ENCODE assay signal across 8 cellular contexts in the genomic region with DNA sequence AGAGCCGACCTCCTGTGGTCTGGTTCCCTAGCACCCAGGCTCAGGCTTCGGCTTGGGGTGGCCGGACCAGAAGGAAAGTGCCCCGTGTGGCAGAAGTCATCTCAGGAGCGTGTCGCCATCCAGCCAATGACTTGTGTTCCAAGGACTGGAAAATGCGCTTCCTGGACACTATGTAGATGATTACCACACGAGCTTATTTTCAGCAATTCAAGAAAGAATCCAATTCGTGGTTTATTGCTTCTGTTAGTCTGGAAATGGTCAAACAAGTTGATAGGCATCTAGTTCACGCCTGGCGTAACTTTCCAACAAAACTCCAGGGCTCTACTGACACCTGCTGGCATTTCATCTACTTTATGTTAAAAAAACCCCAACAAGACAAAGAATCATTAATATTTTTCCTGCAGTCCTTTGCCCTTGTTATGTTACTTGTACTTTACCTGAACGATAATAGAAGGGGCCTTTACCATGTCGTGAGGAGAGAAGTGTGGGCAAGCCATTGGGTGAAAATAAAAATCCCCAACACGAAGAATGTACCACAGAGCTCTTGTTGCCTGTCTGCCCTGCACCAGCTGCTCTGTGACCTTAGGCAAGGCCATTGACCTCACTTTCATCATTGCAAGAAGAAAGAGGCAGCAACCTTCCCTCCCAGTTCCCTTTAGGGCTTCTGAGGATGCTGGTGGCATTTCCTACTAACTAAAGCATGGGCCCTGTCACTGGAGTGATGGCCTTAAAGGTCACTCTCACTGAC.
DNase-seq lines count a peak whose midpoint lies in the region; ATAC-seq, FAIRE-seq and TF ChIP-seq lines count a peak whose summit lies in the region.

No MANE protein-coding gene starts in this region.

- no peak for TF ChIP-seq POLR2A in K562 (conservative IDR thresholded peaks at IDR 0.05)

- H3K27ac Mint-ChIP-seq in activated CD4-positive, alpha-beta memory T cell treated with anti-CD3 and anti-CD28 coated beads, Interleukin-2, amount 10 ng/mL, durations not matched to agents 7 days and 5 days: no peak overlapping the region

- H3K4me2 ChIP-seq in K562 (ENCODE audit: insufficient read depth, low read length): no peak overlapping the region

- H3K9me3 ChIP-seq in K562 (replicated peaks; ENCODE audit: control insufficient read depth, insufficient read depth, low read depth, low read length) (no peaks in the 10 kb centered on the region), thoracic aorta (no peaks in the 10 kb centered on the region)

- DNase-seq in DMS 273 (lab: John Stamatoyannopoulos, UW; ENCODE audit: unreplicated experiment): peak; percentile 68
- DNase-seq in DMS 273 treated with DMSO at 0.1 percent for 48 hours (lab: John Stamatoyannopoulos, UW): no peak
- peak; percentile 2 for DNase-seq in NCI-H2107 (lab: John Stamatoyannopoulos, UW)
- peak in 2 of 4 experiments; percentile 13 to 41 for DNase-seq in K562 (ENCODE audit: extremely low read depth in 1 of 4, low spot score in 3 of 4)
- DNase-seq in thoracic aorta (ENCODE audit: low spot score): no peak
- no peak for DNase-seq in OCI-M2 (lab: John Stamatoyannopoulos, UW; ENCODE audit: unreplicated experiment)
- DNase-seq in activated CD4-positive, alpha-beta memory T cell treated with anti-CD3 and anti-CD28 coated beads, Interleukin-2, amount 10 ng/mL, durations not matched to agents 7 days and 5 days: no peak

- H3K27ac ChIP-seq in K562 (ENCODE audit: extremely low read depth, low read depth, low read length) (no peak overlapping the region), thoracic aorta (no peak overlapping the region)

- no peaks in the 10 kb centered on the region for H3K27me3 ChIP-seq in K562 (ENCODE audit: control insufficient read depth in 2 of 2, insufficient read depth in 2 of 2, low read length in 2 of 2)
- H3K27me3 ChIP-seq in thoracic aorta (replicated peaks; ENCODE audit: insufficient read depth): no peaks in the 10 kb centered on the region

- WGBS in K562 (ENCODE audit: insufficient coverage, low coverage, missing lambda C conversion rate): 18% methylated on average over 13 of the region's 14 CpGs

- in situ Hi-C loops in K562 (cut with MboI): loop anchor here (10.0 kb wide), 1 partner anchor 595 kb away; no protein-coding TSS in a partner anchor

- intact Hi-C loops in K562 (cut with micrococcal nuclease): loop anchor here (1.0 to 10.0 kb wide), 3 partner anchors 505 to 605 kb away; no protein-coding TSS in a partner anchor

- no TSS peak for BruUV-seq in K562 (replicated peaks; lab: Mats Ljungman, UMichigan)

- H3K9me3 Mint-ChIP-seq in activated CD4-positive, alpha-beta memory T cell treated with anti-CD3 and anti-CD28 coated beads, Interleukin-2, amount 10 ng/mL, durations not matched to agents 7 days and 5 days: no peaks in the 10 kb centered on the region

- no peaks in the 10 kb centered on the region for H3K36me3 Mint-ChIP-seq in activated CD4-positive, alpha-beta memory T cell treated with anti-CD3 and anti-CD28 coated beads, Interleukin-2, amount 10 ng/mL, durations not matched to agents 7 days and 5 days (ENCODE audit: low read depth)

- H3K79me2 ChIP-seq in K562 (ENCODE audit: control insufficient read depth, insufficient read depth, low read length): no peaks in the 10 kb centered on the region

- TF ChIP-seq EP300 in K562 (IDR thresholded peaks at IDR 0.05; ENCODE audit: low read length): no peak

- no peak overlapping the region for H3K9ac ChIP-seq in K562 (ENCODE audit: insufficient read depth in 1 of 2, low read depth in 2 of 2, low read length in 2 of 2)

- no peak for ATAC-seq in K562
- no peak for ATAC-seq in thoracic aorta (ENCODE audit: insufficient number of reproducible peaks, low FRiP score, low read depth)

- H3K27me3 Mint-ChIP-seq in activated CD4-positive, alpha-beta memory T cell treated with anti-CD3 and anti-CD28 coated beads, Interleukin-2, amount 10 ng/mL, durations not matched to agents 7 days and 5 days: no peaks in the 10 kb centered on the region

- FAIRE-seq in K562 (lab: Jason Lieb, UNC) (no peak), islet of Langerhans (lab: Jason Lieb, UNC) (peak; percentile 95)

- H3K4me1 Mint-ChIP-seq in activated CD4-positive, alpha-beta memory T cell treated with anti-CD3 and anti-CD28 coated beads, Interleukin-2, amount 10 ng/mL, durations not matched to agents 7 days and 5 days: no peaks in the 10 kb centered on the region

- H4K20me1 ChIP-seq in K562 (replicated peaks; ENCODE audit: control insufficient read depth, insufficient read depth, low read length): no peaks in the 10 kb centered on the region

- H3K9me1 ChIP-seq in K562 (ENCODE audit: control insufficient read depth, insufficient read depth, low read length): no peaks in the 10 kb centered on the region

- H2AFZ ChIP-seq in K562 (ENCODE audit: low read depth, low read length): no peak overlapping the region

- H3K4me3 ChIP-seq in K562 (no peak overlapping the region), thoracic aorta (no peak overlapping the region)

- CTCF ChIA-PET in K562 (lab: Yijun Ruan, JAX; ENCODE audit: low intra/inter-chr PET ratio): interaction anchor here (0.6 to 1.4 kb wide), 4 partner anchors 526 to 608 kb away, joined by 3 to 5 read pairs (median 4); no protein-coding TSS in a partner anchor
- CTCF ChIA-PET in activated CD4-positive, alpha-beta memory T cell treated with anti-CD3 and anti-CD28 coated beads, Interleukin-2, amount 10 ng/mL, durations not matched to agents 7 days and 5 days (lab: Charles Lee): no interaction called here

- H3K36me3 ChIP-seq in K562 (ENCODE audit: control insufficient read depth, insufficient read depth, low read length) (no peaks in the 10 kb centered on the region), thoracic aorta (no peaks in the 10 kb centered on the region)

- H3K4me1 ChIP-seq in K562 (replicated peaks in 1 of 2; ENCODE audit: control insufficient read depth in 2 of 2, insufficient read depth in 2 of 2, low read length in 2 of 2): no peaks in the 10 kb centered on the region; a peak in 1 of 5 replicates
- H3K4me1 ChIP-seq in thoracic aorta (ENCODE audit: control insufficient read depth in 1 of 2, low read depth in 2 of 2): peaks cover 7 to 31% of the 10 kb centered on the region in 2 donors

- peak; percentile 29 to 55 (median 36); a peak in 3 of 6 replicates for TF ChIP-seq CTCF in K562 (IDR thresholded peaks at IDR 0.05 in 2 of 3, conservative IDR thresholded peaks at IDR 0.05 in 1 of 3; ENCODE audit: insufficient read depth in 2 of 3, low read depth in 1 of 3, low read length in 3 of 3)
- TF ChIP-seq CTCF in thoracic aorta (IDR thresholded peaks at IDR 0.05): peak; percentile 43

- POLR2A ChIA-PET in K562 (lab: Yijun Ruan, JAX): no interaction called here
- POLR2A ChIA-PET in activated CD4-positive, alpha-beta memory T cell treated with anti-CD3 and anti-CD28 coated beads, Interleukin-2, amount 10 ng/mL, durations not matched to agents 7 days and 5 days (lab: Charles Lee): no interaction called here

- peak; percentile 62 to 67 for TF ChIP-seq RAD21 in K562 (CRISPR knock-in tag; conservative IDR thresholded peaks at IDR 0.05 in 1 of 2, IDR thresholded peaks at IDR 0.05 in 1 of 2)

- no peak overlapping the region for H3K4me3 Mint-ChIP-seq in activated CD4-positive, alpha-beta memory T cell treated with anti-CD3 and anti-CD28 coated beads, Interleukin-2, amount 10 ng/mL, durations not matched to agents 7 days and 5 days

TF ChIP-seq in K562, 482 proteins besides CTCF, POLR2A, EP300 and RAD21:
- TF ChIP-seq GATA2 (CRISPR knock-in tag; IDR thresholded peaks at IDR 0.05) (0 out of 2 replicates have a peak, but pooled peaks have one; percentile 10), ZNF316 (IDR thresholded peaks at IDR 0.05) (no peak), FOXK2 (conservative IDR thresholded peaks at IDR 0.05 in 1 of 2, IDR thresholded peaks at IDR 0.05 in 1 of 2; ENCODE audit: low read depth in 2 of 2) (no peak), ZNF197 (CRISPR knock-in tag; IDR thresholded peaks at IDR 0.05; ENCODE audit: low read depth) (no peak), ZNF644 (tag; IDR thresholded peaks at IDR 0.05; ENCODE audit: low read depth) (no peak), SMC3 (conservative IDR thresholded peaks at IDR 0.05; ENCODE audit: insufficient read depth, low read depth, low read length) (0 out of 2 replicates have a peak, but pooled peaks have one; percentile 8), MEF2A (IDR thresholded peaks at IDR 0.05; ENCODE audit: control insufficient read depth, low read depth, low read length) (no peak), CXXC5 (CRISPR knock-in tag; IDR thresholded peaks at IDR 0.05) (0 out of 2 replicates have a peak, but pooled peaks have one; percentile 31)
- TF ChIP-seq, protein P1, sequence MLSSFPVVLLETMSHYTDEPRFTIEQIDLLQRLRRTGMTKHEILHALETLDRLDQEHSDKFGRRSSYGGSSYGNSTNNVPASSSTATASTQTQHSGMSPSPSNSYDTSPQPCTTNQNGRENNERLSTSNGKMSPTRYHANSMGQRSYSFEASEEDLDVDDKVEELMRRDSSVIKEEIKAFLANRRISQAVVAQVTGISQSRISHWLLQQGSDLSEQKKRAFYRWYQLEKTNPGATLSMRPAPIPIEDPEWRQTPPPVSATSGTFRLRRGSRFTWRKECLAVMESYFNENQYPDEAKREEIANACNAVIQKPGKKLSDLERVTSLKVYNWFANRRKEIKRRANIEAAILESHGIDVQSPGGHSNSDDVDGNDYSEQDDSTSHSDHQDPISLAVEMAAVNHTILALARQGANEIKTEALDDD (IDR thresholded peaks at IDR 0.05): 0 out of 2 replicates have a peak, but pooled peaks have one; percentile 34
- TF ChIP-seq, protein P2, sequence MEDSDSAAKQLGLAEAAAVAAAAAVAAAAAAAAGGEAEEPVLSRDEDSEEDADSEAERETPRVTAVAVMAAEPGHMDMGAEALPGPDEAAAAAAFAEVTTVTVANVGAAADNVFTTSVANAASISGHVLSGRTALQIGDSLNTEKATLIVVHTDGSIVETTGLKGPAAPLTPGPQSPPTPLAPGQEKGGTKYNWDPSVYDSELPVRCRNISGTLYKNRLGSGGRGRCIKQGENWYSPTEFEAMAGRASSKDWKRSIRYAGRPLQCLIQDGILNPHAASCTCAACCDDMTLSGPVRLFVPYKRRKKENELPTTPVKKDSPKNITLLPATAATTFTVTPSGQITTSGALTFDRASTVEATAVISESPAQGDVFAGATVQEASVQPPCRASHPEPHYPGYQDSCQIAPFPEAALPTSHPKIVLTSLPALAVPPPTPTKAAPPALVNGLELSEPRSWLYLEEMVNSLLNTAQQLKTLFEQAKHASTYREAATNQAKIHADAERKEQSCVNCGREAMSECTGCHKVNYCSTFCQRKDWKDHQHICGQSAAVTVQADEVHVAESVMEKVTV (CRISPR knock-in tag; IDR thresholded peaks at IDR 0.05): peak; percentile 49; the same call in 1 of the 2 replicates

Comparison
In these comparisons a context has a peak if more than half of its experiments do, and no peak if none do; other contexts are left out.
1. DNase-seq: peak in DMS 273 (single experiment) and NCI-H2107 (single experiment); none in DMS 273 treated with DMSO at 0.1 percent for 48 hours (single experiment), thoracic aorta (single experiment), OCI-M2 (single experiment) and activated CD4-positive, alpha-beta memory T cell treated with anti-CD3 and anti-CD28 coated beads, Interleukin-2, amount 10 ng/mL, durations not matched to agents 7 days and 5 days (single experiment).